8 cellular contexts compared by ENCODE assay signal in the genomic region with DNA sequence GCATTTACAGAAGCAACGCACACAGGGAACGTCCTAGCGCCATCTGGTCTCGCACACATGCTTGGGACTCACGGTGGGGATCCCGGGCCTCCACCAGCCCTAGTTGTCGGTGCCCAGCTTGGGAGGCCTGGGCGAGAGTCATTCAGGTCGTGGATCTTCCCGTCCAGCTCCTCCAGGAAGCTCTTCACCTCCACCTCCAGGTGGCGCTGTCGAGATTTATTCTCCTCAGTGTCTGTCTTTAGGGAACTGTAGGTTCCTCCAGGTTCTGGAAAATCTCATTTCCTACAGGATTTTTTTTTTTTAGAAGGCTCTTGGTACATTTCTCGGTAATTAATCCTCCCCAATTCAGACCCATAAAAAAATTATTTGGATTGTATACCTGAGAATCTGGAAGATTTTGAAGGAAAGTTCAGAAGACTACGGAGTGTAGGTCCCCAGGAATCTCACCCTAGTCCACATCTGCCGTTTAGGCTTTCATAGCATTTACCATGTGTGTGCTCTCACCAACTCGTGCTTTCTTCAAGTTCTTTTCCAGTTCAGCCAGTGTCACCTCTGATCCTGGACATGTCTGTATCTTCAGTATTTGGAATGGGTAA.
DNase-seq lines count a peak whose midpoint lies in the region; ATAC-seq and TF ChIP-seq lines count a peak whose summit lies in the region.

No MANE protein-coding gene starts in this region.

- H3K9me2 ChIP-seq in SU-DHL-6 (replicated peaks; ENCODE audit: insufficient read depth, low read length) = no peaks in the 10 kb centered on the region

- ATAC-seq in sciatic nerve (no peak), GM19467 (IDR thresholded peaks at IDR 0.05; ENCODE audit: unreplicated experiment) (no peak), GM19455 (IDR thresholded peaks at IDR 0.05; ENCODE audit: unreplicated experiment) (no peak), HG03135 (IDR thresholded peaks at IDR 0.05; ENCODE audit: unreplicated experiment) (no peak)

- no peaks in the 10 kb centered on the region for H3K79me2 ChIP-seq in SU-DHL-6 (ENCODE audit: insufficient read depth, low read length)

- H4K20me1 ChIP-seq in SU-DHL-6 (ENCODE audit: low read depth, low read length) = no peaks in the 10 kb centered on the region

- TF ChIP-seq CTCF in breast epithelium (IDR thresholded peaks at IDR 0.05) (no peak), SU-DHL-6 (IDR thresholded peaks at IDR 0.05; ENCODE audit: insufficient read depth, low read length, poor library complexity, severe bottlenecking) (peak; percentile 54)

- H3K27me3 ChIP-seq in breast epithelium (peaks cover 0 to 6% of the 10 kb centered on the region in 2 donors), SU-DHL-6 (ENCODE audit: low read length) (no peaks in the 10 kb centered on the region)

- intact Hi-C loops in breast epithelium (cut with DNase I; ENCODE audit: low total_unique reads) = no loop called here
- intact Hi-C loops in sciatic nerve (cut with DNase I) = no loop called here

- H3K9ac ChIP-seq in SU-DHL-6 (ENCODE audit: low read length) = no peak overlapping the region

- H3K36me3 ChIP-seq in breast epithelium (no peaks in the 10 kb centered on the region), SU-DHL-6 (ENCODE audit: low read length) (no peaks in the 10 kb centered on the region)

- H3F3A ChIP-seq in SU-DHL-6 (ENCODE audit: insufficient read depth) = no peaks in the 10 kb centered on the region

- H3K4me1 ChIP-seq in breast epithelium = no peaks in the 10 kb centered on the region

- TF ChIP-seq POLR2A in breast epithelium (IDR thresholded peaks at IDR 0.05) = no peak

- no peak overlapping the region for H3K4me3 ChIP-seq in breast epithelium
- H3K4me3 ChIP-seq in SU-DHL-6 (ENCODE audit: insufficient read depth, low read length, poor library complexity, severe bottlenecking) = no peak overlapping the region

- in situ Hi-C loops in T47D (cut with HindIII; ENCODE audit: low pct_unique_long_range_greater_than_20kb, low sequenced_read_pairs) = no loop called here

- H3K27ac ChIP-seq in breast epithelium = no peak overlapping the region
- H3K27ac ChIP-seq in SU-DHL-6 (ENCODE audit: low read depth, low read length) = no peak overlapping the region

- no peak overlapping the region for H3K4me2 ChIP-seq in SU-DHL-6 (ENCODE audit: low read depth, low read length, poor library complexity, severe bottlenecking)

- H2AFZ ChIP-seq in SU-DHL-6 (ENCODE audit: low read depth, low read length, severe bottlenecking) = no peak overlapping the region

- no peaks in the 10 kb centered on the region for H3K9me3 ChIP-seq in breast epithelium
- no peaks in the 10 kb centered on the region for H3K9me3 ChIP-seq in SU-DHL-6 (ENCODE audit: insufficient read depth, low read length)

- DNase-seq in T47D (ENCODE audit: low read depth in 1 of 2, low spot score in 1 of 2) (peak; percentile 26 to 92), breast epithelium (ENCODE audit: low spot score in 2 of 2) (no peak), sciatic nerve (ENCODE audit: low spot score) (peak; percentile 64)
- DNase-seq in activated naive CD8-positive, alpha-beta T cell treated with anti-CD3 and anti-CD28 coated beads, Interleukin-2, amount 50 U/mL, for 16 hours (ENCODE audit: low read depth, low spot score) = peak; percentile 46

Comparison
In these comparisons a context has a peak if more than half of its experiments do, and no peak if none do; other contexts are left out.
1. DNase-seq: peak in T47D (2 of 2), activated naive CD8-positive, alpha-beta T cell treated with anti-CD3 and anti-CD28 coated beads, Interleukin-2, amount 50 U/mL, for 16 hours (single experiment) and sciatic nerve (single experiment); none in breast epithelium (0 of 2).